17 cellular contexts compared by ENCODE assay signal in the genomic region with DNA sequence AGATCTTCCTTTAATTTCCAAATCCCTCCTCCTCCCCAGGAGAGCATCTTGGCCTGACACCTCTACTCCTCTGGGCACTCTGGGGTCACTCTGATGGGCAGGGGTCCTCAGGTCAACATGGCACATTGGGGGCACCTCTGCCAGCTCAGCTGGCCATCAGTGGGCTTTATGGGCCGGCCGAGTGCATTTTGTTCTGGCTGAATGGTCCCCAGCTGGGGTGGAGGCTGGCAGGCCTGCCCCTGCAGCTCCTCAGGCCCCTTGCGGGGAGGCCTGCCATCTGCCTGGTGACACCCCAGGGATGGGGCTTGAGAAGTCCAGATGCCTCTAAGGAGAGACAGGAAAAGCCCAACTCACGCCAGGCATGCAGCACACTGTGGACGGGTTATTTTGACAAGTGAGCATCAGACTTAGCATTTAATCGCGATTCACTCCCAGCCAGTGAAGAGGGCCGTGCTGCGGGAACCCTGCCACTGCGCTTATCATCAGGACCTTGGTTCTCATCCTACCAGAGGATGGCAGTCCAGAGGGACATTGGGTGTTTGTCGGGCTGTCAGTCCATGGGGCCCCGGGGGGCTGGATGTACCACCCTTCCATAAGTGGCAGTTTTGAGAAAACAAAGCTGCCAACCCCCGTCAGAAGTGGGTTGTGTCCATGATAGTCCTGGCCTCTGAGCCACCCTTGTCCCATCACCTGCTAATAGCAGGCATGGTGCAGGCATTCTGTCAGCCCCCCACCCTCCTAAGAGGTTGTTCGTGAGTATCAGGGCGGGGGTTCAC. TPM values are rescaled to one million over a fixed set of nuclear protein-coding genes. Genes with fewer than 3 reads are reported as not detected.
DNase-seq lines count a peak whose midpoint lies in the region; ATAC-seq and TF ChIP-seq lines count a peak whose summit lies in the region.
"Had no signal": no experiment of that assay in that cellular context is flagged by ENCODE, and none has a peak within 500 bp of the region (broad histone marks: within the 10 kb centered on the region; RNA-seq: fewer than 3 reads in every experiment).

No MANE protein-coding gene starts in this region.

- H2AK9ac ChIP-seq in IMR-90 (replicated peaks; ENCODE audit: low read depth, low read length, poor library complexity), result no peak overlapping the region

- no peak overlapping the region for H3K23ac ChIP-seq in IMR-90 (ENCODE audit: low read depth, low read length)

- no peak overlapping the region for H3K18ac ChIP-seq in IMR-90 (ENCODE audit: low read depth, low read length)

- CTCF ChIA-PET in IMR-90 (lab: Yijun Ruan, JAX), result no interaction called here

- no peak for ATAC-seq in activated T-cell treated with anti-CD3 and anti-CD28 coated beads, Interleukin-2, amount 50 U/mL, for 72 hours (replicated peaks in 1 of 2)
- ATAC-seq in IMR-90 (ENCODE audit: low read depth) (no peak), sciatic nerve (no peak), HG02571 (IDR thresholded peaks at IDR 0.05; ENCODE audit: unreplicated experiment) (no peak)
- no peak for ATAC-seq in effector memory CD8-positive, alpha-beta T cell (replicated peaks)

- no peaks in the 10 kb centered on the region for H3K36me3 Mint-ChIP-seq in activated T-cell treated with anti-CD3 and anti-CD28 coated beads, Interleukin-2, amount 50 U/mL, for 72 hours (ENCODE audit: insufficient read depth in 2 of 2)
- H3K36me3 Mint-ChIP-seq in effector memory CD8-positive, alpha-beta T cell (ENCODE audit: insufficient read depth), result peaks cover 7% of the 10 kb centered on the region

- POLR2A ChIA-PET in IMR-90 (lab: Charles Lee; ENCODE audit: unreplicated experiment), result no interaction called here

- no peak overlapping the region for H2BK15ac ChIP-seq in IMR-90 (ENCODE audit: low read depth, low read length)

- no peak overlapping the region for H2AK5ac ChIP-seq in IMR-90 (ENCODE audit: low read depth, low read length)

- H3K27ac ChIP-seq in IMR-90 (ENCODE audit: insufficient read depth, low read length), result no peak overlapping the region
- H3K27ac ChIP-seq: parathyroid adenoma had no signal

- no peaks in the 10 kb centered on the region for H3K36me3 ChIP-seq in IMR-90 (ENCODE audit: control insufficient read depth, insufficient read depth, low read length)

- peaks cover 49 to 86% of the 10 kb centered on the region in 2 experiments for H3K79me1 ChIP-seq in IMR-90 (ENCODE audit: low read depth in 1 of 2, low read length in 2 of 2)

- H2BK120ac ChIP-seq in IMR-90 (ENCODE audit: low read depth, low read length), result no peak overlapping the region

- H3K56ac ChIP-seq in IMR-90 (ENCODE audit: extremely low read depth, insufficient read depth, low read length), result no peak overlapping the region

- no peak overlapping the region for H4K91ac ChIP-seq in IMR-90 (ENCODE audit: insufficient read depth, low read depth, low read length)

- no peak overlapping the region for H3K14ac ChIP-seq in IMR-90 (replicated peaks; ENCODE audit: low read depth, low read length)

- no peak overlapping the region for H4K8ac ChIP-seq in IMR-90 (ENCODE audit: low read depth in 2 of 2, low read length in 2 of 2)

- no peaks in the 10 kb centered on the region for H3K27me3 Mint-ChIP-seq in activated T-cell treated with anti-CD3 and anti-CD28 coated beads, Interleukin-2, amount 50 U/mL, for 72 hours (ENCODE audit: low read depth)
- H3K27me3 Mint-ChIP-seq in effector memory CD8-positive, alpha-beta T cell, result no peaks in the 10 kb centered on the region
- H3K27me3 Mint-ChIP-seq: stimulated activated naive CD8-positive, alpha-beta T cell treated with anti-CD3 and anti-CD28 coated beads, Interleukin-15, amount 100 ng/mL, for 72 hours had no signal

- H3K4me3 ChIP-seq in IMR-90 (ENCODE audit: insufficient read depth, low read depth, low read length), result no peak overlapping the region
- H3K4me3 ChIP-seq: dorsolateral prefrontal cortex had no signal

- BruUV-seq in IMR-90 (replicated peaks; lab: Mats Ljungman, UMichigan), result no TSS peak

- no peaks in the 10 kb centered on the region for H3K9me3 Mint-ChIP-seq in activated T-cell treated with anti-CD3 and anti-CD28 coated beads, Interleukin-2, amount 50 U/mL, for 72 hours
- H3K9me3 Mint-ChIP-seq in effector memory CD8-positive, alpha-beta T cell, result no peaks in the 10 kb centered on the region
- H3K9me3 Mint-ChIP-seq: stimulated activated naive CD8-positive, alpha-beta T cell treated with anti-CD3 and anti-CD28 coated beads, Interleukin-15, amount 100 ng/mL, for 72 hours had no signal

- H3K4me1 ChIP-seq in IMR-90 (ENCODE audit: control insufficient read depth, insufficient read depth, low read length), result no peaks in the 10 kb centered on the region
- H3K4me1 ChIP-seq: parathyroid adenoma had no signal

- H2BK20ac ChIP-seq in IMR-90 (ENCODE audit: low read depth, low read length), result no peak overlapping the region

- DNase-seq in activated T-cell treated with anti-CD3 and anti-CD28 coated beads, Interleukin-2, amount 50 U/mL, for 48 hours, result peak; percentile 8 to 12
- no peak for DNase-seq in activated T-cell treated with anti-CD3 and anti-CD28 coated beads, Interleukin-2, amount 50 U/mL, for 72 hours
- DNase-seq in IMR-90, result no peak
- DNase-seq in effector memory CD8-positive, alpha-beta T cell, result no peak
- DNase-seq in sciatic nerve (ENCODE audit: low spot score), result peak; percentile 42
- no peak for DNase-seq in NCI-H510A treated with DMSO at 0.1 percent for 48 hours (lab: John Stamatoyannopoulos, UW)
- DNase-seq in activated CD4-positive, alpha-beta T cell treated with anti-CD3 and anti-CD28 coated beads, Interleukin-2, amount 50 U/mL, for 1 hour, result no peak
- DNase-seq: activated CD4-positive, alpha-beta T cell treated with anti-CD3 and anti-CD28 coated beads, Interleukin-2, amount 50 U/mL, for 48 hours; activated gamma-delta T cell; DMS153; kidney glomerular epithelial cell; NCI-H1092 treated with DMSO at 0.1 percent for 48 hours; SIG-M5; stimulated activated naive CD8-positive, alpha-beta T cell treated with anti-CD3 and anti-CD28 coated beads, Interleukin-15, amount 100 ng/mL, for 72 hours had no signal

- H3K4me1 Mint-ChIP-seq in activated T-cell treated with anti-CD3 and anti-CD28 coated beads, Interleukin-2, amount 50 U/mL, for 72 hours (ENCODE audit: low read depth), result peaks cover 47% of the 10 kb centered on the region
- peaks cover 57% of the 10 kb centered on the region in 2 donors for H3K4me1 Mint-ChIP-seq in effector memory CD8-positive, alpha-beta T cell (ENCODE audit: low read depth in 2 of 2)

- intact Hi-C loops in IMR-90 (cut with micrococcal nuclease), result no loop called here
- intact Hi-C loops in sciatic nerve (cut with DNase I), result loop anchor here (2.0 kb wide), 1 partner anchor 41 kb away; no protein-coding TSS in a partner anchor

- H4K20me1 ChIP-seq in IMR-90 (ENCODE audit: insufficient read depth, low read length), result peaks cover 67% of the 10 kb centered on the region

- no peak overlapping the region for H3K9ac ChIP-seq in IMR-90 (ENCODE audit: low read depth, low read length)
- H3K9ac ChIP-seq: parathyroid adenoma had no signal

- H3K27ac Mint-ChIP-seq in activated T-cell treated with anti-CD3 and anti-CD28 coated beads, Interleukin-2, amount 50 U/mL, for 72 hours, result no peak overlapping the region
- peak overlapping the region; percentile 75 to 88 for H3K27ac Mint-ChIP-seq in effector memory CD8-positive, alpha-beta T cell

- no peaks in the 10 kb centered on the region for H3K9me3 ChIP-seq in IMR-90 (ENCODE audit: control insufficient read depth, insufficient read depth, low read length)

- in situ Hi-C loops in IMR-90 (cut with MboI; ENCODE audit: low sequenced_read_pairs), result no loop called here

- WGBS in IMR-90 (ENCODE audit: extremely low coverage in 2 of 2, insufficient read length in 1 of 2), 2 experiments, result 90% methylated on average over 4 of the region's 15 CpGs; no CpG with 5 or more reads in 1 of the 2 experiments

- H3K9me1 ChIP-seq in IMR-90 (ENCODE audit: insufficient read depth, low read length), result peaks cover 28% of the 10 kb centered on the region

- no peak overlapping the region for H3K4me2 ChIP-seq in IMR-90 (ENCODE audit: low read depth, low read length)

- H3K4me3 Mint-ChIP-seq in activated T-cell treated with anti-CD3 and anti-CD28 coated beads, Interleukin-2, amount 50 U/mL, for 72 hours, result no peak overlapping the region
- peak overlapping the region; percentile 36 to 59 for H3K4me3 Mint-ChIP-seq in effector memory CD8-positive, alpha-beta T cell
- H3K4me3 Mint-ChIP-seq: stimulated activated naive CD8-positive, alpha-beta T cell treated with anti-CD3 and anti-CD28 coated beads, Interleukin-15, amount 100 ng/mL, for 72 hours had no signal

- TF ChIP-seq RAD21 in IMR-90 (IDR thresholded peaks at IDR 0.05; ENCODE audit: low read length), result no peak

- dilution Hi-C loops in IMR-90 (cut with HindIII; ENCODE audit: low sequenced_read_pairs, unreplicated experiment), result no loop called here

- no peaks in the 10 kb centered on the region for H3K27me3 ChIP-seq in IMR-90 (ENCODE audit: control insufficient read depth, insufficient read depth, low read length)
- H3K27me3 ChIP-seq: dorsolateral prefrontal cortex had no signal

- H2BK5ac ChIP-seq in IMR-90 (ENCODE audit: low read depth, low read length, poor library complexity, severe bottlenecking), result no peak overlapping the region

- no peak for TF ChIP-seq CTCF in IMR-90 (conservative IDR thresholded peaks at IDR 0.05; ENCODE audit: low read depth, low read length)

- no peak overlapping the region for H4K5ac ChIP-seq in IMR-90 (ENCODE audit: low read depth, low read length)

- H3K4ac ChIP-seq in IMR-90 (ENCODE audit: low read depth, low read length), result no peak overlapping the region

- TF ChIP-seq POLR2A in IMR-90 (IDR thresholded peaks at IDR 0.05; ENCODE audit: low read depth, low read length), result no peak

- H2AFZ ChIP-seq in IMR-90 (replicated peaks; ENCODE audit: low read length, poor library complexity), result peak overlapping the region; percentile 26
- H2AFZ ChIP-seq: parathyroid adenoma had no signal

TF ChIP-seq in IMR-90, 13 proteins besides CTCF, POLR2A, EP300 and RAD21 (continues in another document):
- TF ChIP-seq MAFK (IDR thresholded peaks at IDR 0.05; ENCODE audit: low read depth, low read length), result no peak
- TF ChIP-seq, protein P1, sequence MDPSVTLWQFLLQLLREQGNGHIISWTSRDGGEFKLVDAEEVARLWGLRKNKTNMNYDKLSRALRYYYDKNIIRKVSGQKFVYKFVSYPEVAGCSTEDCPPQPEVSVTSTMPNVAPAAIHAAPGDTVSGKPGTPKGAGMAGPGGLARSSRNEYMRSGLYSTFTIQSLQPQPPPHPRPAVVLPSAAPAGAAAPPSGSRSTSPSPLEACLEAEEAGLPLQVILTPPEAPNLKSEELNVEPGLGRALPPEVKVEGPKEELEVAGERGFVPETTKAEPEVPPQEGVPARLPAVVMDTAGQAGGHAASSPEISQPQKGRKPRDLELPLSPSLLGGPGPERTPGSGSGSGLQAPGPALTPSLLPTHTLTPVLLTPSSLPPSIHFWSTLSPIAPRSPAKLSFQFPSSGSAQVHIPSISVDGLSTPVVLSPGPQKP (IDR thresholded peaks at IDR 0.05; ENCODE audit: borderline replicate concordance, low read depth, low read length), result no peak
- no peak for TF ChIP-seq SMC3 (IDR thresholded peaks at IDR 0.05; ENCODE audit: low read depth, low read length)

RNA-seq across cellular contexts. Expression of a gene that starts 21.7 kb away (rescaled TPM):
- 10 to 100 TPM; 23.3 to 27.6 TPM for total RNA-seq in activated T-cell treated with anti-CD3 and anti-CD28 coated beads, Interleukin-2, amount 50 U/mL, for 72 hours
- total RNA-seq in IMR-90 (2012; rRNA removed) (5.9 and 6.9 TPM in 2 replicates), sciatic nerve (41.5 TPM)
- polyA plus RNA-seq in IMR-90 (2012; rRNA removed), result 9.5 and 9.6 TPM in 2 replicates
- 5.9 and 8.8 TPM in 2 replicates for polyA plus RNA-seq in IMR-90 (2012; cell fraction: cytosol; rRNA removed)
- polyA plus RNA-seq in IMR-90 (2012; cell fraction: nucleus; rRNA removed; ENCODE audit: low replicate concordance), result 21.2 and 22.2 TPM in 2 replicates

Comparison
In these comparisons a context has a peak if more than half of its experiments do, and no peak if none do; other contexts are left out.
1. DNase-seq: peak in activated T-cell treated with anti-CD3 and anti-CD28 coated beads, Interleukin-2, amount 50 U/mL, for 48 hours (2 of 2) and sciatic nerve (single experiment); none in activated T-cell treated with anti-CD3 and anti-CD28 coated beads, Interleukin-2, amount 50 U/mL, for 72 hours (0 of 2), IMR-90 (single experiment), effector memory CD8-positive, alpha-beta T cell (0 of 3), NCI-H510A treated with DMSO at 0.1 percent for 48 hours (single experiment) and activated CD4-positive, alpha-beta T cell treated with anti-CD3 and anti-CD28 coated beads, Interleukin-2, amount 50 U/mL, for 1 hour (single experiment).
2. H3K4me3 Mint-ChIP-seq: peak in effector memory CD8-positive, alpha-beta T cell (2 of 2); none in activated T-cell treated with anti-CD3 and anti-CD28 coated beads, Interleukin-2, amount 50 U/mL, for 72 hours (0 of 2).